Comparison of ENCODE assay signal across 30 cellular contexts in the genomic region with DNA sequence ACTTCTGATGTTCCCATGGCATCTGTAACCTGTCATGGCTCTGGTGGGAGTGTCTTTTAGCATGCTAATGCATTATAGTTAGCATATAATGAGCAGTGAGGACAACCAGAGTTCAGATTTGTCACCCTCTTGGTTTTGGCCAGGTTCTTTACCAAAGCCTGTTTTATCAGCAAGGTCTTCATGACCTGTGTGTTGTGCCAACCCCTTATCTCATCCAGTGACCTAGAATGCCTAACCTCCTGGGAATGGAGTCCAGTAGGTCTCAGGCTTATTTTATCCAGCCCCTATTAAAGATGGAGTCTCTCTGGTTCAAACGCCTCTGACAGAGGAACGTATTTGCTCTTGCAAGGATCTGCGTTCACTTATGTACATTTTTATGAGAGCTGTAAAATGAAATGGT.
"Had no signal": no experiment of that assay in that cellular context is flagged by ENCODE, and none has a peak within 500 bp of the region (broad histone marks: within the 10 kb centered on the region; RNA-seq: fewer than 3 reads in every experiment).

No MANE protein-coding gene starts in this region.

- H3K9me3 Mint-ChIP-seq: naive B cell; natural killer cell; nephron progenitor cell; neural progenitor cell; stimulated activated naive B cell treated with anti-CD40 and anti-IgM and Interleukin-4, amounts not matched to agents 10 μg/mL and 1 μg/mL and 100 μg/mL, for 72 hours had no signal

- H3K4me3 Mint-ChIP-seq: mesothelial cell of epicardium; naive B cell; natural killer cell; nephron progenitor cell; neural progenitor cell; stimulated activated naive B cell treated with anti-CD40 and anti-IgM and Interleukin-4, amounts not matched to agents 10 μg/mL and 1 μg/mL and 100 μg/mL, for 72 hours had no signal

- H3K36me3 ChIP-seq: neural progenitor cell, neutrophil, ovary had no signal

- FAIRE-seq: keratinocyte, urothelium cell line had no signal

- H3K4me1 ChIP-seq: neural progenitor cell, suprapubic skin, tibial artery had no signal

- H3K27me3 Mint-ChIP-seq: naive B cell; progenitor cell of endocrine pancreas; stimulated activated naive B cell treated with anti-CD40 and anti-IgM and Interleukin-4, amounts not matched to agents 10 μg/mL and 1 μg/mL and 100 μg/mL, for 72 hours had no signal

- H3K27ac Mint-ChIP-seq: mesothelial cell of epicardium; naive B cell; natural killer cell; nephron progenitor cell; neural progenitor cell; progenitor cell of endocrine pancreas; stimulated activated naive B cell treated with anti-CD40 and anti-IgM and Interleukin-4, amounts not matched to agents 10 μg/mL and 1 μg/mL and 100 μg/mL, for 72 hours had no signal

- H3K4me1 Mint-ChIP-seq: mesothelial cell of epicardium, natural killer cell, nephron progenitor cell had no signal

- H3K4me3 ChIP-seq: lung, neural progenitor cell, ovary, right atrium auricular region, skin epidermis, stomach, suprapubic skin, thoracic aorta, tibial artery, upper lobe of right lung had no signal

- H2AFZ ChIP-seq: neural progenitor cell had no signal

- H3K27me3 ChIP-seq: neural progenitor cell, neutrophil, ovary, right atrium auricular region, stomach, suprapubic skin, tibial artery, upper lobe of right lung had no signal

- H3K9me3 ChIP-seq: neutrophil, ovary, right atrium auricular region, stomach, suprapubic skin, thoracic aorta, tibial artery, upper lobe of right lung had no signal

- H3K4me2 ChIP-seq: neural progenitor cell had no signal

- H3K9ac ChIP-seq: neural progenitor cell had no signal

- H3K27ac ChIP-seq: neural progenitor cell, neutrophil, ovary, right atrium auricular region, skin epidermis, stomach, suprapubic skin, thoracic aorta, tibial artery, upper lobe of right lung had no signal

- ATAC-seq: natural killer cell; sciatic nerve; stimulated activated naive B cell treated with anti-CD40 and anti-IgM and Interleukin-4, amounts not matched to agents 10 μg/mL and 1 μg/mL and 100 μg/mL, for 72 hours; stimulated activated naive CD8-positive, alpha-beta T cell treated with anti-CD3 and anti-CD28 coated beads, Interleukin-15, Interleukin-2, amounts not matched to agents 100 U/mL and 50 U/mL, for 24 hours; upper lobe of right lung had no signal

- DNase-seq: hippocampal formation; kidney glomerular epithelial cell; mesendoderm; naive B cell; natural killer cell; nephron progenitor cell; occipital lobe; ovary; stimulated activated CD4-positive, alpha-beta T cell treated with anti-CD3 and anti-CD28 coated beads, Interleukin-12 subunit alpha, Interleukin-12 subunit beta, amount 100 ng/mL, for 4 hours; stimulated activated CD4-positive, alpha-beta T cell treated with anti-CD3 and anti-CD28 coated beads, Interleukin-15, amount 100 ng/mL, for 24 hours; stimulated activated CD4-positive, alpha-beta T cell treated with anti-CD3 and anti-CD28 coated beads, Interleukin-2, amount 100 ng/mL, for 24 hours; stimulated activated CD4-positive, alpha-beta T cell treated with anti-CD3 and anti-CD28 coated beads, Interleukin-4, amount 100 ng/mL, for 1 hour; stimulated activated naive B cell treated with anti-CD40 and anti-IgM and Interleukin-4, amounts not matched to agents 10 μg/mL and 1 μg/mL and 100 μg/mL, for 72 hours; stimulated activated naive CD8-positive, alpha-beta T cell treated with anti-CD3 and anti-CD28 coated beads, Interleukin-15, Interleukin-2, amounts not matched to agents 100 U/mL and 50 U/mL, for 24 hours; stomach; tibial artery; trophoblast cell; upper lobe of right lung had no signal
